In genomic region chr2:64786343-64787018, GRCh38 we compare ENCODE assay signal across 22 cellular contexts.
DNase-seq lines count a peak whose midpoint lies in the region; ATAC-seq, FAIRE-seq and TF ChIP-seq lines count a peak whose summit lies in the region.
"Had no signal": no experiment of that assay in that cellular context is flagged by ENCODE, and none has a peak within 500 bp of the region (broad histone marks: within the 10 kb centered on the region; RNA-seq: fewer than 3 reads in every experiment).

No MANE protein-coding gene starts in this region.

- FAIRE-seq in GM12891 (lab: Jason Lieb, UNC), result no peak
- FAIRE-seq: HTR-8/SVneo had no signal

- peaks cover 23% of the 10 kb centered on the region for H3K4me1 ChIP-seq in OCI-LY3 (ENCODE audit: low read length)
- peaks cover 3 to 44% (median 12%) of the 10 kb centered on the region in 3 donors for H3K4me1 ChIP-seq in esophagus squamous epithelium
- H3K4me1 ChIP-seq: Peyer's patch, SJCRH30 had no signal

- H3K27me3 ChIP-seq in OCI-LY3 (ENCODE audit: low read depth, low read length) (peaks cover 4% of the 10 kb centered on the region; the same call in 1 of the 2 replicates), esophagus squamous epithelium (no peaks in the 10 kb centered on the region)
- H3K27me3 ChIP-seq: Peyer's patch, SJCRH30 had no signal

- no peak for TF ChIP-seq CTCF in OCI-LY3 (IDR thresholded peaks at IDR 0.05; ENCODE audit: low read depth, low read length)
- no peak for TF ChIP-seq CTCF in esophagus squamous epithelium (IDR thresholded peaks at IDR 0.05)

- H3K4me2 ChIP-seq in OCI-LY3 (ENCODE audit: low read length), result peak overlapping the region; percentile 13

- H3K79me2 ChIP-seq in OCI-LY3 (ENCODE audit: low read length), result no peaks in the 10 kb centered on the region

- CTCF ChIA-PET in HEK293T (lab: Yijun Ruan, JAX), result no interaction called here

- TF ChIP-seq POLR2A in GM12891 (IDR thresholded peaks at IDR 0.05; ENCODE audit: low read depth, low read length), result no peak
- TF ChIP-seq POLR2A in esophagus squamous epithelium (IDR thresholded peaks at IDR 0.05), result no peak

- H3K4me3 ChIP-seq in OCI-LY3 (ENCODE audit: low read length), result no peak overlapping the region
- no peak overlapping the region for H3K4me3 ChIP-seq in esophagus squamous epithelium
- H3K4me3 ChIP-seq: Peyer's patch, SJCRH30 had no signal

- no peak overlapping the region for H3K27ac ChIP-seq in OCI-LY3 (ENCODE audit: low read length)
- H3K27ac ChIP-seq in esophagus squamous epithelium, result peak overlapping the region in 3 of 4 donors; percentile 11 to 64 (median 51)
- H3K27ac ChIP-seq: C4-2B, Peyer's patch, SJCRH30 had no signal

- no peaks in the 10 kb centered on the region for H3K36me3 ChIP-seq in OCI-LY3 (replicated peaks; ENCODE audit: low read depth, low read length)
- no peaks in the 10 kb centered on the region for H3K36me3 ChIP-seq in esophagus squamous epithelium
- H3K36me3 ChIP-seq: Peyer's patch, SJCRH30 had no signal

- no peak overlapping the region for H3K4me3 Mint-ChIP-seq in stimulated activated memory B cell treated with anti-CD40 and anti-IgM and Interleukin-4, amounts not matched to agents 10 μg/mL and 1 μg/mL and 100 μg/mL, for 72 hours
- H3K4me3 Mint-ChIP-seq: T-cell had no signal

- no peaks in the 10 kb centered on the region for H3K9me3 ChIP-seq in OCI-LY3 (ENCODE audit: insufficient read depth, low read length)
- no peaks in the 10 kb centered on the region for H3K9me3 ChIP-seq in esophagus squamous epithelium
- H3K9me3 ChIP-seq: Peyer's patch, SJCRH30 had no signal

- peaks cover 34% of the 10 kb centered on the region for H3K4me1 Mint-ChIP-seq in stimulated activated memory B cell treated with anti-CD40 and anti-IgM and Interleukin-4, amounts not matched to agents 10 μg/mL and 1 μg/mL and 100 μg/mL, for 72 hours
- H3K4me1 Mint-ChIP-seq: T-cell had no signal

- H3K9ac ChIP-seq in OCI-LY3 (ENCODE audit: low read length), result no peak overlapping the region

- no peak overlapping the region for H2AFZ ChIP-seq in OCI-LY3 (ENCODE audit: low read depth, low read length)

- intact Hi-C loops in esophagus squamous epithelium (cut with DNase I), result no loop called here

- no peaks in the 10 kb centered on the region for H3K9me3 Mint-ChIP-seq in stimulated activated memory B cell treated with anti-CD40 and anti-IgM and Interleukin-4, amounts not matched to agents 10 μg/mL and 1 μg/mL and 100 μg/mL, for 72 hours
- H3K9me3 Mint-ChIP-seq: T-cell had no signal

- no peaks in the 10 kb centered on the region for H3K27me3 Mint-ChIP-seq in stimulated activated memory B cell treated with anti-CD40 and anti-IgM and Interleukin-4, amounts not matched to agents 10 μg/mL and 1 μg/mL and 100 μg/mL, for 72 hours
- H3K27me3 Mint-ChIP-seq: T-cell had no signal

- ATAC-seq in stimulated activated memory B cell treated with anti-CD40 and anti-IgM and Interleukin-4, amounts not matched to agents 10 μg/mL and 1 μg/mL and 100 μg/mL, for 72 hours, result peak; percentile 81
- ATAC-seq in HG02852 (IDR thresholded peaks at IDR 0.05; ENCODE audit: unreplicated experiment) (no peak), HG03432 (IDR thresholded peaks at IDR 0.05; ENCODE audit: unreplicated experiment) (no peak)
- ATAC-seq: T-cell had no signal

- H3K36me3 Mint-ChIP-seq in stimulated activated memory B cell treated with anti-CD40 and anti-IgM and Interleukin-4, amounts not matched to agents 10 μg/mL and 1 μg/mL and 100 μg/mL, for 72 hours, result no peaks in the 10 kb centered on the region
- H3K36me3 Mint-ChIP-seq: T-cell had no signal

- no peaks in the 10 kb centered on the region for H4K20me1 ChIP-seq in OCI-LY3 (ENCODE audit: insufficient read depth, low read length)

- DNase-seq in GM12891 (ENCODE audit: insufficient read length, low spot score) (no peak), esophagus squamous epithelium (lab: John Stamatoyannopoulos, UW) (no peak), HEK293T (ENCODE audit: extremely low spot score) (no peak), SIG-M5 (lab: John Stamatoyannopoulos, UW) (no peak)
- DNase-seq: ACHN, GDM1, H7, Karpas-422, NCI-H1092, NCI-H1436, NCI-H187 treated with DMSO at 0.1 percent for 48 hours, NCI-H510A, NCI-H748 treated with DMSO at 0.1 percent for 48 hours, Peyer's patch, SJCRH30, T-cell had no signal

- POLR2A ChIA-PET in HEK293T (lab: Yijun Ruan, JAX), result no interaction called here

- peak overlapping the region; percentile 47 for H3K27ac Mint-ChIP-seq in stimulated activated memory B cell treated with anti-CD40 and anti-IgM and Interleukin-4, amounts not matched to agents 10 μg/mL and 1 μg/mL and 100 μg/mL, for 72 hours
- H3K27ac Mint-ChIP-seq: T-cell had no signal

TF ChIP-seq in GM12891, 5 proteins besides CTCF, POLR2A, EP300 and RAD21:
- TF ChIP-seq SPI1 (IDR thresholded peaks at IDR 0.05; ENCODE audit: low read depth, low read length) (peak; percentile 76), TAF1 (IDR thresholded peaks at IDR 0.05; ENCODE audit: low read depth, low read length) (no peak)

TF ChIP-seq in HEK293T, 16 proteins besides CTCF, POLR2A, EP300 and RAD21:
- TF ChIP-seq ARNT (IDR thresholded peaks at IDR 0.05), result no peak
- no peak for TF ChIP-seq FOXA1 (IDR thresholded peaks at IDR 0.05)
- TF ChIP-seq HDGF (IDR thresholded peaks at IDR 0.05; ENCODE audit: borderline replicate concordance), result no peak
- TF ChIP-seq TARDBP (IDR thresholded peaks at IDR 0.05), result no peak
- no peak for TF ChIP-seq LEF1 (IDR thresholded peaks at IDR 0.05; ENCODE audit: borderline replicate concordance)
- no peak for TF ChIP-seq FOXK2 (IDR thresholded peaks at IDR 0.05)
